ENCODE assay signal across 1 cellular context in the genomic region with DNA sequence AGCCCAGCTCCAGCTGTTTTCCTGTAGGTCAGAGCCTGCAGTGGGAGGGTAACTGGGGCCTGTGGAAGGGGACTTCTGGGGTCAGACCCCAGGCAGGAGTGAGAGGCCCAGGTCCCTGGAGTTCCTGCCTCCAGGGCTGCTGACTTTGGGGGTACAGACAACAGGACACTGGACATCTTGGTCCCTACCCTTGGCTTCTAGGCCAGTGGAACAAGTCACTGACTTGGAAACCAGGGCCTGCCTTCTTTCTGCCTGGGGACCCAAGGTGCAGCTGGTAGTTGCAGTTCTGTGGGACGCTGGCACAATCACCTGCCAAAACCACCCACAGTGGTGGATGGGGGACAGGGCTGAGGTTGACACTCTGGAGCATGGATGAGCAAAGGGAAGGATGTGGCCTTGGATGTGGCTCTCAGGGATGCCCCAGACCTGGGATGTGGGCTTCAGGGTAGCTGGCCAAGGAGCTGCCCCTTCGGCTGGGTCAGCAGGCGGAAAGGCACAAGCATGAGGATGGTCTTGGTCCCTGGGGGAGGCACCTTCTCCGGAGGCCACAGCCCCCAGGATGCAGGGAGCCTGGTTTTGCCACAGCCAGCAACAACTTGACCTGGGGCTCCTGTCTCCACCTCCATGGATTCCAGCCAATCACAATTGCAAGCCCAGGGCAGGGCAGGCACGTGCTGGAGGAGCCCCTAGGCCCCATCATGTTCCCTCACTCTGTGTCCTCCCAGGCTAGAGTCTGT.
TF ChIP-seq lines count a peak whose summit lies in the region.

No MANE protein-coding gene starts in this region.

TF ChIP-seq in K562, 482 proteins besides CTCF, POLR2A, EP300 and RAD21 (continued from another document):
- TF ChIP-seq JUND (IDR thresholded peaks at IDR 0.05; ENCODE audit: borderline replicate concordance, low read depth, low read length), result no peak
- TF ChIP-seq JUND (tag; IDR thresholded peaks at IDR 0.05; ENCODE audit: borderline replicate concordance, low read depth, low read length), result no peak
- TF ChIP-seq ZKSCAN3 (CRISPR knock-in tag; IDR thresholded peaks at IDR 0.05), result no peak
- TF ChIP-seq, protein P1, sequence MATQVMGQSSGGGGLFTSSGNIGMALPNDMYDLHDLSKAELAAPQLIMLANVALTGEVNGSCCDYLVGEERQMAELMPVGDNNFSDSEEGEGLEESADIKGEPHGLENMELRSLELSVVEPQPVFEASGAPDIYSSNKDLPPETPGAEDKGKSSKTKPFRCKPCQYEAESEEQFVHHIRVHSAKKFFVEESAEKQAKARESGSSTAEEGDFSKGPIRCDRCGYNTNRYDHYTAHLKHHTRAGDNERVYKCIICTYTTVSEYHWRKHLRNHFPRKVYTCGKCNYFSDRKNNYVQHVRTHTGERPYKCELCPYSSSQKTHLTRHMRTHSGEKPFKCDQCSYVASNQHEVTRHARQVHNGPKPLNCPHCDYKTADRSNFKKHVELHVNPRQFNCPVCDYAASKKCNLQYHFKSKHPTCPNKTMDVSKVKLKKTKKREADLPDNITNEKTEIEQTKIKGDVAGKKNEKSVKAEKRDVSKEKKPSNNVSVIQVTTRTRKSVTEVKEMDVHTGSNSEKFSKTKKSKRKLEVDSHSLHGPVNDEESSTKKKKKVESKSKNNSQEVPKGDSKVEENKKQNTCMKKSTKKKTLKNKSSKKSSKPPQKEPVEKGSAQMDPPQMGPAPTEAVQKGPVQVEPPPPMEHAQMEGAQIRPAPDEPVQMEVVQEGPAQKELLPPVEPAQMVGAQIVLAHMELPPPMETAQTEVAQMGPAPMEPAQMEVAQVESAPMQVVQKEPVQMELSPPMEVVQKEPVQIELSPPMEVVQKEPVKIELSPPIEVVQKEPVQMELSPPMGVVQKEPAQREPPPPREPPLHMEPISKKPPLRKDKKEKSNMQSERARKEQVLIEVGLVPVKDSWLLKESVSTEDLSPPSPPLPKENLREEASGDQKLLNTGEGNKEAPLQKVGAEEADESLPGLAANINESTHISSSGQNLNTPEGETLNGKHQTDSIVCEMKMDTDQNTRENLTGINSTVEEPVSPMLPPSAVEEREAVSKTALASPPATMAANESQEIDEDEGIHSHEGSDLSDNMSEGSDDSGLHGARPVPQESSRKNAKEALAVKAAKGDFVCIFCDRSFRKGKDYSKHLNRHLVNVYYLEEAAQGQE (CRISPR knock-in tag; IDR thresholded peaks at IDR 0.05; ENCODE audit: low read depth), result no peak
- TF ChIP-seq GATAD2A (IDR thresholded peaks at IDR 0.05), result no peak
- no peak for TF ChIP-seq ZNF146 (CRISPR knock-in tag; IDR thresholded peaks at IDR 0.05; ENCODE audit: unreplicated experiment)
- TF ChIP-seq KDM5B (IDR thresholded peaks at IDR 0.05; ENCODE audit: insufficient replicate concordance, low read depth, low read length), result peak; percentile 76
- TF ChIP-seq LCOR (CRISPR knock-in tag; IDR thresholded peaks at IDR 0.05), result no peak
- no peak for TF ChIP-seq ZNF57 (CRISPR knock-in tag; IDR thresholded peaks at IDR 0.05)
- no peak for TF ChIP-seq POLR3G (IDR thresholded peaks at IDR 0.05; ENCODE audit: extremely low read depth, insufficient read length, insufficient replicate concordance)
- TF ChIP-seq HDAC1 (IDR thresholded peaks at IDR 0.05), result no peak
- TF ChIP-seq RBM22 (IDR thresholded peaks at IDR 0.05; ENCODE audit: low read depth, low read length, poor library complexity, severe bottlenecking), result no peak
- TF ChIP-seq FUS (optimal IDR thresholded peaks at IDR 0.05; ENCODE audit: low read depth, low read length), result no peak
- TF ChIP-seq, protein P2, sequence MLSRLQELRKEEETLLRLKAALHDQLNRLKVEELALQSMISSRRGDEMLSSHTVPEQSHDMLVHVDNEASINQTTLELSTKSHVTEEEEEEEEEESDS (CRISPR knock-in tag; IDR thresholded peaks at IDR 0.05), result no peak
- TF ChIP-seq, protein P3, sequence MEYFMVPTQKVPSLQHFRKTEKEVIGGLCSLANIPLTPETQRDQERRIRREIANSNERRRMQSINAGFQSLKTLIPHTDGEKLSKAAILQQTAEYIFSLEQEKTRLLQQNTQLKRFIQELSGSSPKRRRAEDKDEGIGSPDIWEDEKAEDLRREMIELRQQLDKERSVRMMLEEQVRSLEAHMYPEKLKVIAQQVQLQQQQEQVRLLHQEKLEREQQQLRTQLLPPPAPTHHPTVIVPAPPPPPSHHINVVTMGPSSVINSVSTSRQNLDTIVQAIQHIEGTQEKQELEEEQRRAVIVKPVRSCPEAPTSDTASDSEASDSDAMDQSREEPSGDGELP (CRISPR knock-in tag; IDR thresholded peaks at IDR 0.05; ENCODE audit: borderline replicate concordance), result 0 out of 2 replicates have a peak, but pooled peaks have one; percentile 21
TF ChIP-seq in K562: peak in this region for 12.
